ENCODE assay signal across 23 cellular contexts in the genomic region with DNA sequence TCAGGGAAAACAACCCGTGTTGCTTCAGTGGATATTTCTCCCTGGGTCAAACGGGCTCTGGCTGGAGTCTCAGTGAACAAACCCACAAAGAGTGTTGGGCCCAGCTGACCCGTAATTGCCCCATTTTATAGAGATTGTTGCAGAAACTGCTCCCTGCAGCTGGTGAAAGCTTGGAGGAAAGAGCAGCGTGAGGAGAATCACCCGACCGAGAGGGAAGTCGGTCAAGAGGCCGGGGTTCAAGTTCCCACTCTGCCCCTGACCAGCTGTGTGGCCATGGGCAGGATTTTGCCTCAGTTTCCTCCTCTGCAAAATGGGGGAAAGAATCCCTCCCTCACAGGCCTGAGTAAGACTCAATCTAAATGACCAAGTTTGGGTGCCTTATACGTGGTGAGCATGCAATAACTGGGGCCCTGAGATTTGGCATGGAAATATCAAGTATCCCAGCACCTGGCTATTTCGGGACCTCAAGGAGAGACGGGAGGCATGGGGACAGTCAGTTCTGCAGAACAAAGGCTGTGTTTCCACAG. TPM values are rescaled to one million over a fixed set of nuclear protein-coding genes. Genes with fewer than 3 reads are reported as not detected.
A peak's percentile ranks its signal among the peaks of the same experiment; 100 is the strongest.
DNase-seq lines count a peak whose midpoint lies in the region; ATAC-seq, FAIRE-seq and TF ChIP-seq lines count a peak whose summit lies in the region.
"Had no signal": no experiment of that assay in that cellular context is flagged by ENCODE, and none has a peak within 500 bp of the region (broad histone marks: within the 10 kb centered on the region; RNA-seq: fewer than 3 reads in every experiment).

No MANE protein-coding gene starts in this region.

- H3K36me3 ChIP-seq in PC-3 (ENCODE audit: low read depth, low read length) (peaks cover 5% of the 10 kb centered on the region; the same call in 1 of the 2 replicates), fibroblast of lung (ENCODE audit: control insufficient read depth, insufficient read depth, low read length) (no peaks in the 10 kb centered on the region), sigmoid colon (no peaks in the 10 kb centered on the region)
- H3K36me3 ChIP-seq: pancreas, SJCRH30 had no signal

- FAIRE-seq in A549 (lab: Jason Lieb, UNC), result no peak
- FAIRE-seq: colon, pancreas had no signal

- H2AFZ ChIP-seq in PC-3 (ENCODE audit: low read length), result no peak overlapping the region
- H2AFZ ChIP-seq in fibroblast of lung (ENCODE audit: low read length), result no peak overlapping the region
- H2AFZ ChIP-seq: GM23248 had no signal

- TF ChIP-seq POLR2A in A549 (IDR thresholded peaks at IDR 0.05; ENCODE audit: low read length) (no peak), sigmoid colon (IDR thresholded peaks at IDR 0.05) (no peak)

- BruUV-seq in PC-3 (replicated peaks; lab: Mats Ljungman, UMichigan), result no TSS peak

- H3K4me2 ChIP-seq in A549, result no peak overlapping the region
- no peak overlapping the region for H3K4me2 ChIP-seq in PC-3 (ENCODE audit: low read length)
- H3K4me2 ChIP-seq in fibroblast of lung (ENCODE audit: extremely low read depth, insufficient read depth, low read length), result no peak overlapping the region

- H3K4me3 Mint-ChIP-seq in activated CD8-positive, alpha-beta memory T cell treated with anti-CD3 and anti-CD28 coated beads, Interleukin-2, amount 10 ng/mL, durations not matched to agents 7 days and 5 days, result no peak overlapping the region
- H3K4me3 Mint-ChIP-seq: activated naive CD8-positive, alpha-beta T cell treated with anti-CD3 and anti-CD28 coated beads for 36 hours; activated T-helper 17 cell treated with anti-CD3 and anti-CD28 coated beads, Interleukin-2, amount 50 U/mL, for 72 hours; CD4-positive, alpha-beta T cell; endodermal cell; stimulated activated naive B cell treated with anti-CD40 and anti-IgM and Interleukin-4, amounts not matched to agents 10 μg/mL and 1 μg/mL and 100 μg/mL, for 72 hours; T-helper 1 cell treated with Interleukin-12 subunit alpha and Interleukin-12 subunit beta and Interleukin-4 antibody, amounts not matched to agents 30 μg/mL and 1 μg/mL, for 36 hours had no signal

- no peak for TF ChIP-seq RAD21 in A549 (conservative IDR thresholded peaks at IDR 0.05 in 1 of 2, IDR thresholded peaks at IDR 0.05 in 1 of 2)

- H3K4me1 ChIP-seq in A549 (peaks cover 89% of the 10 kb centered on the region), PC-3 (ENCODE audit: insufficient read depth, low read length) (peaks cover 85% of the 10 kb centered on the region), fibroblast of lung (ENCODE audit: control insufficient read depth, extremely low read depth, insufficient read depth, low read length) (peaks cover 47% of the 10 kb centered on the region), sigmoid colon (peaks cover 0 to 57% (median 32%) of the 10 kb centered on the region in 4 donors)
- H3K4me1 ChIP-seq: pancreas had no signal

- H3K9me3 ChIP-seq in A549 (no peaks in the 10 kb centered on the region), PC-3 (ENCODE audit: low read length) (no peaks in the 10 kb centered on the region), fibroblast of lung (ENCODE audit: control insufficient read depth, insufficient read depth, low read depth, low read length) (no peaks in the 10 kb centered on the region), sigmoid colon (no peaks in the 10 kb centered on the region)
- H3K9me3 ChIP-seq: pancreas, SJCRH30 had no signal

- TF ChIP-seq EP300 in A549 (IDR thresholded peaks at IDR 0.05) (no peak), sigmoid colon (IDR thresholded peaks at IDR 0.05) (no peak)

- H3K79me2 ChIP-seq in PC-3 (ENCODE audit: low read length) (peaks cover 40% of the 10 kb centered on the region), fibroblast of lung (ENCODE audit: control insufficient read depth, insufficient read depth, low read length) (peaks cover 7% of the 10 kb centered on the region)

- peaks cover 10% of the 10 kb centered on the region for H3F3A ChIP-seq in PC-3 (ENCODE audit: low read length, unreplicated experiment)

- WGBS in A549 (ENCODE audit: missing lambda C conversion rate), result 92% methylated on average over 11 of the region's 11 CpGs
- WGBS in sigmoid colon, 2 donors, result 78 to 83% methylated on average over 11 of the region's 11 CpGs

- DNase-seq in A549 (ENCODE audit: low read depth in 1 of 2, low spot score in 1 of 2) (no peak), PC-3 (no peak), fibroblast of lung (ENCODE audit: low read depth in 2 of 2) (no peak), sigmoid colon (peak; percentile 32), NCI-H2227 (lab: John Stamatoyannopoulos, UW; ENCODE audit: unreplicated experiment) (no peak)
- no peak for DNase-seq in activated CD8-positive, alpha-beta memory T cell treated with anti-CD3 and anti-CD28 coated beads, Interleukin-2, amount 10 ng/mL, durations not matched to agents 7 days and 5 days
- DNase-seq: activated CD4-positive, alpha-beta T cell treated with anti-CD3 and anti-CD28 coated beads for 48 hours; activated naive CD8-positive, alpha-beta T cell treated with anti-CD3 and anti-CD28 coated beads for 36 hours; CD4-positive, alpha-beta T cell; endodermal cell; GDM1; GM23248; hippocampal formation; naive B cell; NCI-H1694; SJCRH30; stimulated activated naive B cell treated with anti-CD40 and anti-IgM and Interleukin-4, amounts not matched to agents 10 μg/mL and 1 μg/mL and 100 μg/mL, for 72 hours had no signal

- H3K36me3 Mint-ChIP-seq in activated CD8-positive, alpha-beta memory T cell treated with anti-CD3 and anti-CD28 coated beads, Interleukin-2, amount 10 ng/mL, durations not matched to agents 7 days and 5 days, result no peaks in the 10 kb centered on the region
- H3K36me3 Mint-ChIP-seq: activated naive CD8-positive, alpha-beta T cell treated with anti-CD3 and anti-CD28 coated beads for 36 hours; naive B cell; stimulated activated naive B cell treated with anti-CD40 and anti-IgM and Interleukin-4, amounts not matched to agents 10 μg/mL and 1 μg/mL and 100 μg/mL, for 72 hours had no signal

- H3K27me3 ChIP-seq in PC-3 (ENCODE audit: low read length), result no peaks in the 10 kb centered on the region
- H3K27me3 ChIP-seq in fibroblast of lung (ENCODE audit: control insufficient read depth, insufficient read depth, low read length), result no peaks in the 10 kb centered on the region
- no peaks in the 10 kb centered on the region for H3K27me3 ChIP-seq in sigmoid colon
- H3K27me3 ChIP-seq: pancreas, SJCRH30 had no signal

- no peaks in the 10 kb centered on the region for H3K9me2 ChIP-seq in PC-3 (replicated peaks; ENCODE audit: low read length)

- CTCF ChIA-PET in A549 (lab: Yijun Ruan, JAX), result interaction anchor here (0.8 to 32.6 kb wide), 22 partner anchors 10 to 603 kb away, joined by 3 to 818 read pairs (median 4); no protein-coding TSS in a partner anchor
- CTCF ChIA-PET in PC-3 (lab: Charles Lee), result interaction anchor here (1.6 to 1.7 kb wide), 2 partner anchors 55 to 122 kb away, joined by 4 to 5 read pairs; no protein-coding TSS in a partner anchor
- CTCF ChIA-PET in activated CD8-positive, alpha-beta memory T cell treated with anti-CD3 and anti-CD28 coated beads, Interleukin-2, amount 10 ng/mL, durations not matched to agents 7 days and 5 days (lab: Charles Lee), result interaction anchor here (0.9 to 2.5 kb wide), 4 partner anchors 55 to 109 kb away, joined by 3 to 14 read pairs (median 7); no protein-coding TSS in a partner anchor

- no peak for TF ChIP-seq CTCF in A549 (IDR thresholded peaks at IDR 0.05)
- no peak for TF ChIP-seq CTCF in PC-3 (conservative IDR thresholded peaks at IDR 0.05; ENCODE audit: low read depth, low read length)
- TF ChIP-seq CTCF in fibroblast of lung (conservative IDR thresholded peaks at IDR 0.05 in 1 of 2, IDR thresholded peaks at IDR 0.05 in 1 of 2; ENCODE audit: low read depth in 1 of 2, low read length in 2 of 2), result no peak
- TF ChIP-seq CTCF in sigmoid colon (IDR thresholded peaks at IDR 0.05), result no peak

- POLR2A ChIA-PET in A549 (lab: Yijun Ruan, JAX) (interaction anchor here (0.6 kb wide), 1 partner anchor 30 kb away, joined by 4 read pairs; no protein-coding TSS in a partner anchor), PC-3 (lab: Charles Lee; ENCODE audit: unreplicated experiment) (no interaction called here)

- peaks cover 27% of the 10 kb centered on the region for H3K27me3 Mint-ChIP-seq in activated CD8-positive, alpha-beta memory T cell treated with anti-CD3 and anti-CD28 coated beads, Interleukin-2, amount 10 ng/mL, durations not matched to agents 7 days and 5 days

- H3K9ac ChIP-seq in PC-3 (ENCODE audit: low read length) (no peak overlapping the region), fibroblast of lung (ENCODE audit: insufficient read depth, low read length) (no peak overlapping the region)

- H4K20me1 ChIP-seq in PC-3 (ENCODE audit: low read length) (no peaks in the 10 kb centered on the region), fibroblast of lung (ENCODE audit: control insufficient read depth, extremely low read depth, insufficient read depth, low read length) (no peaks in the 10 kb centered on the region)

- H3K27ac Mint-ChIP-seq in activated CD8-positive, alpha-beta memory T cell treated with anti-CD3 and anti-CD28 coated beads, Interleukin-2, amount 10 ng/mL, durations not matched to agents 7 days and 5 days, result no peak overlapping the region
- H3K27ac Mint-ChIP-seq: activated naive CD8-positive, alpha-beta T cell treated with anti-CD3 and anti-CD28 coated beads for 36 hours; activated T-helper 17 cell treated with anti-CD3 and anti-CD28 coated beads, Interleukin-2, amount 50 U/mL, for 72 hours; CD4-positive, alpha-beta T cell; naive B cell; stimulated activated naive B cell treated with anti-CD40 and anti-IgM and Interleukin-4, amounts not matched to agents 10 μg/mL and 1 μg/mL and 100 μg/mL, for 72 hours; T-helper 1 cell treated with Interleukin-12 subunit alpha and Interleukin-12 subunit beta and Interleukin-4 antibody, amounts not matched to agents 30 μg/mL and 1 μg/mL, for 36 hours had no signal

- no peaks in the 10 kb centered on the region for H3K9me3 Mint-ChIP-seq in activated CD8-positive, alpha-beta memory T cell treated with anti-CD3 and anti-CD28 coated beads, Interleukin-2, amount 10 ng/mL, durations not matched to agents 7 days and 5 days (ENCODE audit: low read depth)
- H3K9me3 Mint-ChIP-seq: activated naive CD8-positive, alpha-beta T cell treated with anti-CD3 and anti-CD28 coated beads for 36 hours; activated T-helper 17 cell treated with anti-CD3 and anti-CD28 coated beads, Interleukin-2, amount 50 U/mL, for 72 hours; CD4-positive, alpha-beta T cell; endodermal cell; stimulated activated naive B cell treated with anti-CD40 and anti-IgM and Interleukin-4, amounts not matched to agents 10 μg/mL and 1 μg/mL and 100 μg/mL, for 72 hours; T-helper 1 cell treated with Interleukin-12 subunit alpha and Interleukin-12 subunit beta and Interleukin-4 antibody, amounts not matched to agents 30 μg/mL and 1 μg/mL, for 36 hours had no signal

- H3K27ac ChIP-seq in A549 (peak overlapping the region; percentile 91 to 93), PC-3 (ENCODE audit: low read length) (peak overlapping the region; percentile 94), fibroblast of lung (ENCODE audit: insufficient read depth, low read length) (peak overlapping the region; percentile 69), sigmoid colon (peak overlapping the region in 2 of 4 donors; percentile 22 to 61)
- H3K27ac ChIP-seq: pancreas had no signal

- intact Hi-C loops in PC-3 (cut with micrococcal nuclease), result loop anchor here (5.0 kb wide), 1 partner anchor 54 kb away; no protein-coding TSS in a partner anchor
- intact Hi-C loops in sigmoid colon (cut with DNase I), result loop anchor here (5.0 kb wide), 1 partner anchor 56 kb away; no protein-coding TSS in a partner anchor

- peaks cover 22% of the 10 kb centered on the region for H3K4me1 Mint-ChIP-seq in activated CD8-positive, alpha-beta memory T cell treated with anti-CD3 and anti-CD28 coated beads, Interleukin-2, amount 10 ng/mL, durations not matched to agents 7 days and 5 days
- H3K4me1 Mint-ChIP-seq: endodermal cell had no signal

- no peak for ATAC-seq in A549
- ATAC-seq in PC-3, result no peak
- no peak for ATAC-seq in activated CD8-positive, alpha-beta memory T cell treated with anti-CD3 and anti-CD28 coated beads, Interleukin-2, amount 10 ng/mL, durations not matched to agents 7 days and 5 days
- no peak for ATAC-seq in GM21619 (IDR thresholded peaks at IDR 0.05; ENCODE audit: unreplicated experiment)
- ATAC-seq in GM18517 (IDR thresholded peaks at IDR 0.05; ENCODE audit: unreplicated experiment), result no peak
- ATAC-seq: activated T-helper 17 cell treated with anti-CD3 and anti-CD28 coated beads, Interleukin-2, amount 50 U/mL, for 72 hours; pancreas; stimulated activated naive B cell treated with anti-CD40 and anti-IgM and Interleukin-4, amounts not matched to agents 10 μg/mL and 1 μg/mL and 100 μg/mL, for 72 hours had no signal

- H3K4me3 ChIP-seq in A549 (no peak overlapping the region), PC-3 (ENCODE audit: low read length) (no peak overlapping the region), fibroblast of lung (replicated peaks in 1 of 4; ENCODE audit: control extremely low read depth in 1 of 4, insufficient read depth in 1 of 4, low read depth in 3 of 4, low read length in 4 of 4) (no peak overlapping the region), sigmoid colon (no peak overlapping the region)
- H3K4me3 ChIP-seq: GM23248, pancreas, SJCRH30 had no signal

RNA-seq across cellular contexts. Expression of gene TGM2, which starts 1.7 kb away (rescaled TPM):
- polyA plus RNA-seq in A549 (2011; rRNA removed) (173 TPM in 2 replicates), A549 (2017; fragmentation: RNase III; extraction: RNeasy Plus Mini Kit Qiagen cat#74134 plus additional on column Dnase treatment) (348 to 469 TPM (median 441 TPM) in 3 replicates), fibroblast of lung (129 and 238 TPM in 2 replicates), sigmoid colon (10 to 100 TPM in 1 of 3 donors, 1 to 10 TPM in 2; 6.5 to 71.1 (median 7.2) TPM)
- polyA plus RNA-seq in A549 (2012; cell fraction: cytosol; rRNA removed), result 164 and 192 TPM in 2 replicates
- polyA plus RNA-seq in A549 (2012; cell fraction: nucleus; rRNA removed), result 241 and 325 TPM in 2 replicates
- 181 and 216 TPM in 2 replicates for polyA minus RNA-seq in A549 (2011; rRNA and poly(A)+ RNA removed)
- total RNA-seq in PC-3 (2014; rRNA removed) (583 and 773 TPM in 2 replicates), fibroblast of lung (58.6 and 103 TPM in 2 replicates), sigmoid colon (100 to 1,000 TPM in 2 of 4 donors, 10 to 100 TPM in 2; 14.8 to 104 (median 60.7) TPM)
- polyA plus RNA-seq in fibroblast of lung (2012), result 135 and 254 TPM in 2 replicates
- 160 and 334 TPM in 2 replicates for polyA minus RNA-seq in fibroblast of lung (ENCODE audit: low replicate concordance)
- under 1 TPM; 0.35 TPM for total RNA-seq in activated CD8-positive, alpha-beta memory T cell treated with anti-CD3 and anti-CD28 coated beads, Interleukin-2, amount 10 ng/mL, durations not matched to agents 7 days and 5 days
- total RNA-seq: activated naive CD8-positive, alpha-beta T cell treated with anti-CD3 and anti-CD28 coated beads for 36 hours had no signal

Comparison
In these comparisons a context has a peak if more than half of its experiments do, and no peak if none do; other contexts are left out.
1. RNA of gene TGM2, which starts 1.7 kb away (total RNA-seq): 583 to 773 TPM in PC-3, 58.6 to 103 TPM in fibroblast of lung and 14.8 to 104 TPM in sigmoid colon; 0.35 TPM in activated CD8-positive, alpha-beta memory T cell treated with anti-CD3 and anti-CD28 coated beads, Interleukin-2, amount 10 ng/mL, durations not matched to agents 7 days and 5 days; every median in the first group is over 10 times any median in the second.